In genomic region chr20:51428451-51429143, GRCh38 we compare ENCODE assay signal across 11 cellular contexts.
DNase-seq lines count a peak whose midpoint lies in the region; ATAC-seq and TF ChIP-seq lines count a peak whose summit lies in the region.
"Had no signal": no experiment of that assay in that cellular context is flagged by ENCODE, and none has a peak within 500 bp of the region (broad histone marks: within the 10 kb centered on the region; RNA-seq: fewer than 3 reads in every experiment).

No MANE protein-coding gene starts in this region.

- H3K27me3 ChIP-seq in mesendoderm (ENCODE audit: insufficient read depth, low read length, poor library complexity) (no peaks in the 10 kb centered on the region), tibial artery (no peaks in the 10 kb centered on the region)
- H3K27me3 ChIP-seq: SJSA1 had no signal

- no peak overlapping the region for H2BK15ac ChIP-seq in mesendoderm (replicated peaks; ENCODE audit: low read depth)

- peaks cover 6% of the 10 kb centered on the region for H3K4me1 ChIP-seq in mesendoderm (ENCODE audit: control insufficient read depth, low read depth, low read length)
- H3K4me1 ChIP-seq in tibial artery: peaks cover 0 to 21% (median 19%) of the 10 kb centered on the region in 4 donors

- POLR2A ChIA-PET in T-cell (lab: Charles Lee): no interaction called here

- ATAC-seq in T-cell (replicated peaks in 1 of 4): no peak
- no peak for ATAC-seq in HG03460 (IDR thresholded peaks at IDR 0.05; ENCODE audit: unreplicated experiment)
- no peak for ATAC-seq in HG02623 (IDR thresholded peaks at IDR 0.05; ENCODE audit: unreplicated experiment)

- H3K4me1 Mint-ChIP-seq in T-cell (peaks cover 50 to 88% (median 65%) of the 10 kb centered on the region in 3 donors), endothelial cell (ENCODE audit: unreplicated experiment) (peaks cover 13% of the 10 kb centered on the region)

- no peaks in the 10 kb centered on the region for H3K36me3 ChIP-seq in mesendoderm (ENCODE audit: control insufficient read depth, insufficient read depth, low read length)
- peaks cover 0 to 14% (median 5%) of the 10 kb centered on the region in 3 donors for H3K36me3 ChIP-seq in tibial artery
- H3K36me3 ChIP-seq: neutrophil, SJSA1 had no signal

- no peak for TF ChIP-seq CTCF in endothelial cell (IDR thresholded peaks at IDR 0.05; ENCODE audit: unreplicated experiment)
- TF ChIP-seq CTCF in tibial artery (IDR thresholded peaks at IDR 0.05): no peak

- no peaks in the 10 kb centered on the region for H3K79me1 ChIP-seq in mesendoderm (ENCODE audit: low read length)

- H3K18ac ChIP-seq in mesendoderm (ENCODE audit: low read length): no peak overlapping the region

- no peak overlapping the region for H3K23ac ChIP-seq in mesendoderm (ENCODE audit: low read length)

- CTCF ChIA-PET in T-cell (lab: Charles Lee): interaction anchor here (0.5 kb wide), 2 partner anchors 441 to 443 kb away, joined by 3 to 5 read pairs; no protein-coding TSS in a partner anchor

- peak overlapping the region; percentile 1 to 93 for H3K27ac Mint-ChIP-seq in T-cell
- H3K27ac Mint-ChIP-seq in endothelial cell (ENCODE audit: unreplicated experiment): peak overlapping the region; percentile 43

- H3K36me3 Mint-ChIP-seq in T-cell: peaks cover 45% of the 10 kb centered on the region
- H3K36me3 Mint-ChIP-seq in endothelial cell (ENCODE audit: low read depth, unreplicated experiment): no peaks in the 10 kb centered on the region

- H3K27me3 Mint-ChIP-seq in T-cell (no peaks in the 10 kb centered on the region), endothelial cell (ENCODE audit: unreplicated experiment) (peaks cover 3% of the 10 kb centered on the region)

- no peaks in the 10 kb centered on the region for H3K79me2 ChIP-seq in mesendoderm (ENCODE audit: control insufficient read depth, insufficient read depth, low read length)

- H3K9ac ChIP-seq in mesendoderm (ENCODE audit: low read length): no peak overlapping the region

- DNase-seq in T-cell: no peak
- peak; percentile 20 for DNase-seq in endothelial cell (ENCODE audit: low spot score)
- peak; percentile 55 for DNase-seq in mesendoderm
- peak; percentile 43 to 76 for DNase-seq in tibial artery
- DNase-seq in NCI-H1048 (lab: John Stamatoyannopoulos, UW): no peak
- DNase-seq: central memory CD4-positive, alpha-beta T cell; NCI-H2107 had no signal

- H3K4me3 Mint-ChIP-seq in T-cell (no peak overlapping the region), endothelial cell (ENCODE audit: unreplicated experiment) (no peak overlapping the region)

- H2BK120ac ChIP-seq in mesendoderm (ENCODE audit: low read depth, low read length): no peak overlapping the region

- H3K56ac ChIP-seq in mesendoderm (ENCODE audit: low read length): no peak overlapping the region

- H3K4me3 ChIP-seq in mesendoderm (ENCODE audit: low read length) (no peak overlapping the region), tibial artery (peak overlapping the region; percentile 19 to 41)
- H3K4me3 ChIP-seq: SJSA1 had no signal

- intact Hi-C loops in tibial artery (cut with DNase I; ENCODE audit: low total_unique reads): no loop called here

- H3K9me3 Mint-ChIP-seq in T-cell (no peaks in the 10 kb centered on the region), endothelial cell (ENCODE audit: unreplicated experiment) (no peaks in the 10 kb centered on the region)

- no peak overlapping the region for H4K5ac ChIP-seq in mesendoderm (ENCODE audit: low read length)

- no peak overlapping the region for H2BK5ac ChIP-seq in mesendoderm (ENCODE audit: low read length)

- H2AK5ac ChIP-seq in mesendoderm (ENCODE audit: low read length): no peak overlapping the region

- no peak overlapping the region for H4K8ac ChIP-seq in mesendoderm (ENCODE audit: low read depth, low read length)

- H3K4ac ChIP-seq in mesendoderm (ENCODE audit: low read depth, low read length): no peak overlapping the region

- no CpG with 5 or more reads among the region's 23 CpGs for WGBS in mesendoderm (ENCODE audit: extremely low coverage, insufficient coverage, low lambda C conversion rate)

- no peak overlapping the region for H3K4me2 ChIP-seq in mesendoderm (ENCODE audit: low read length)

- no peak overlapping the region for H3K27ac ChIP-seq in mesendoderm (ENCODE audit: low read depth, low read length)
- peak overlapping the region; percentile 55 to 59 for H3K27ac ChIP-seq in tibial artery
- H3K27ac ChIP-seq: neutrophil, SJSA1 had no signal

- H3K9me3 ChIP-seq in tibial artery: no peaks in the 10 kb centered on the region
- H3K9me3 ChIP-seq: neutrophil, SJSA1 had no signal

Comparison
In these comparisons a context has a peak if more than half of its experiments do, and no peak if none do; other contexts are left out.
1. DNase-seq: peak in endothelial cell (single experiment), mesendoderm (single experiment) and tibial artery (2 of 2); none in T-cell (0 of 34) and NCI-H1048 (single experiment).